12 cellular contexts compared by ENCODE assay signal in the genomic region with DNA sequence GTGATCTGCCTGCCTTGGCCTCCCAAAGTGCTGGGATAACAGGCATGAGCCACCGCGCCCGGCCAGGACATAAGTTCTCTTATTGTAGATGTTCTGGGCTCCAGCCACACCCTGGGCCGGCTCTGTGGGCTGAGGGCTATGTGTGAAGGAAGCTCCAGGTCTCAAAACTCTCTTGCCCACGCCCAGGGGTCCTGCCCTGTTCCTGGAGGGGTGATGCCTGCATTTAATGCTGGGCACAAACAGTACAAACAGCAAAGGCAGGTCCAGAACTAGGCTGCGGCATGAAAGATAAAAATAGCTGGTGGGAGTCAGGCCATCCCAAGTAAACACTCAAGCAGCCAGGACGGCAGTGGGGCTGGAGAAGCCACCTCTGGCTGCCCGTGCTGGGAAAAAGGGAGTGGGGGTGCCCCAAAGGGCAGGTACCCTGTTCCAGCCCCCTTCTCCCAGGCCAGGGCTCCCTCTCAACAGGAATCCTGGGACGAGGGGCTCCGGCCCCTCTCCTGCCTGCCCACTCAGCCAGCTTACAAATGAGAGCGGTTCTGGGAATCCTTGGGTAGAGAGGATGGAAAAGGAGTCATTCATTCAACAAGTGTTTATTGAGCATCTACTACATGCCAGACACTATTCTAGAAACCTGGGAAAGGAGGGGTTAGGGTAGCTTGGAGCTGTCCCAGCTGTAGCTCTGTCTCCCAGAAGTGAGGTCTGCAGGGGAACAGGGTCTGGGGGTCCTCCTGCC. TPM values are rescaled to one million over a fixed set of nuclear protein-coding genes. Genes with fewer than 3 reads are reported as not detected.
DNase-seq lines count a peak whose midpoint lies in the region; ATAC-seq, FAIRE-seq and TF ChIP-seq lines count a peak whose summit lies in the region.
"Had no signal": no experiment of that assay in that cellular context is flagged by ENCODE, and none has a peak within 500 bp of the region (broad histone marks: within the 10 kb centered on the region; RNA-seq: fewer than 3 reads in every experiment).

No MANE protein-coding gene starts in this region.

- TF ChIP-seq CTCF in 22Rv1 (IDR thresholded peaks at IDR 0.05) (no peak), PC-9 (conservative IDR thresholded peaks at IDR 0.05) (no peak), pancreas (IDR thresholded peaks at IDR 0.05) (no peak)

- H3K27me3 Mint-ChIP-seq in stimulated activated naive CD8-positive, alpha-beta T cell treated with anti-CD3 and anti-CD28 coated beads, Interleukin-15, amount 100 ng/mL, for 72 hours: no peaks in the 10 kb centered on the region

- no peak overlapping the region for H2AFZ ChIP-seq in PC-9

- no peak for FAIRE-seq in pancreas (lab: Jason Lieb, UNC)
- FAIRE-seq: G401.6 had no signal

- peak overlapping the region in 1 of 2 donors; percentile 21 for H3K4me3 Mint-ChIP-seq in stimulated activated naive CD8-positive, alpha-beta T cell treated with anti-CD3 and anti-CD28 coated beads, Interleukin-15, amount 100 ng/mL, for 72 hours

- H3K9me2 ChIP-seq in PC-9 (ENCODE audit: insufficient read depth): no peaks in the 10 kb centered on the region

- no peaks in the 10 kb centered on the region for H3K9me3 Mint-ChIP-seq in stimulated activated naive CD8-positive, alpha-beta T cell treated with anti-CD3 and anti-CD28 coated beads, Interleukin-15, amount 100 ng/mL, for 72 hours

- POLR2A ChIA-PET in PC-9 (lab: Charles Lee; ENCODE audit: unreplicated experiment): interaction anchor here (2.5 kb wide), 1 partner anchor 19 kb away, joined by 16 read pairs; a partner anchor contains a TSS

- peaks cover 47% of the 10 kb centered on the region for H3F3A ChIP-seq in PC-9 (ENCODE audit: insufficient read depth, low read depth)

- 0 out of 2 replicates have a peak, but pooled peaks cover 3% of the 10 kb centered on the region for H3K79me2 ChIP-seq in PC-9 (ENCODE audit: low read depth)

- intact Hi-C loops in PC-9 (cut with micrococcal nuclease; ENCODE audit: unreplicated experiment) (no loop called here), pancreas (cut with DNase I) (no loop called here)

- TSS peak; percentile 37 for BruUV-seq in PC-9 (replicated peaks; lab: Mats Ljungman, UMichigan)

- DNase-seq in PC-9 (no peak), pancreas (no peak), left lobe of liver (ENCODE audit: low spot score) (no peak)
- no peak for DNase-seq in effector memory CD4-positive, alpha-beta T cell
- DNase-seq in activated T-cell treated with anti-CD3 and anti-CD28 coated beads, Interleukin-2, amount 50 U/mL, for 1 hour: no peak
- DNase-seq in stimulated activated naive CD8-positive, alpha-beta T cell treated with anti-CD3 and anti-CD28 coated beads, Interleukin-15, amount 100 ng/mL, for 72 hours: no peak
- DNase-seq: activated effector memory CD4-positive, alpha-beta T cell treated with Interleukin-2 at 50 U/mL for 16 hours; BE2C; Kasumi-1 had no signal

- peak overlapping the region; percentile 96 for H3K27ac ChIP-seq in 22Rv1
- no peak overlapping the region for H3K27ac ChIP-seq in PC-9
- H3K27ac ChIP-seq in effector memory CD4-positive, alpha-beta T cell (ENCODE audit: insufficient read depth, low read length, poor library complexity, severe bottlenecking): peak overlapping the region; percentile 72
- peak overlapping the region in 3 of 4 donors; percentile 49 to 84 (median 77) for H3K27ac ChIP-seq in pancreas

- H3K4me3 ChIP-seq in PC-9 (no peak overlapping the region), pancreas (no peak overlapping the region)
- no peak overlapping the region for H3K4me3 ChIP-seq in effector memory CD4-positive, alpha-beta T cell (ENCODE audit: insufficient read depth, low read depth, low read length, poor library complexity, severe bottlenecking)

- H3K36me3 ChIP-seq in PC-9 (ENCODE audit: low read depth) (no peaks in the 10 kb centered on the region), pancreas (no peaks in the 10 kb centered on the region)
- peaks cover 9% of the 10 kb centered on the region for H3K36me3 ChIP-seq in effector memory CD4-positive, alpha-beta T cell (ENCODE audit: control insufficient read depth, insufficient read depth, low read length)
- H3K36me3 ChIP-seq: BE2C had no signal

- no peaks in the 10 kb centered on the region for H4K20me1 ChIP-seq in PC-9 (ENCODE audit: insufficient read depth)

- 76 to 83% methylated on average over 11 of the region's 11 CpGs for WGBS in pancreas, 2 donors

- CTCF ChIA-PET in PC-9 (lab: Charles Lee): interaction anchor here (0.6 to 0.8 kb wide), 3 partner anchors 18 to 200 kb away, joined by 3 read pairs; a partner anchor contains a TSS

- no peaks in the 10 kb centered on the region for H3K27me3 ChIP-seq in PC-9 (ENCODE audit: insufficient read depth, low read depth)
- H3K27me3 ChIP-seq in effector memory CD4-positive, alpha-beta T cell (replicated peaks; ENCODE audit: control insufficient read depth, insufficient read depth, low read length, poor library complexity, severe bottlenecking): no peaks in the 10 kb centered on the region
- H3K27me3 ChIP-seq in pancreas: no peaks in the 10 kb centered on the region

- peak overlapping the region; percentile 70; the same call in 1 of the 2 replicates for H3K4me2 ChIP-seq in PC-9

- peak overlapping the region in 1 of 2 donors; percentile 73 for H3K27ac Mint-ChIP-seq in stimulated activated naive CD8-positive, alpha-beta T cell treated with anti-CD3 and anti-CD28 coated beads, Interleukin-15, amount 100 ng/mL, for 72 hours

- H3K4me1 ChIP-seq in PC-9 (replicated peaks; ENCODE audit: insufficient read depth): peaks cover 46% of the 10 kb centered on the region
- peaks cover 54% of the 10 kb centered on the region for H3K4me1 ChIP-seq in effector memory CD4-positive, alpha-beta T cell (ENCODE audit: control insufficient read depth, insufficient read depth, low read length, poor library complexity, severe bottlenecking)
- peaks cover 6 to 29% (median 27%) of the 10 kb centered on the region in 3 donors for H3K4me1 ChIP-seq in pancreas

- no peaks in the 10 kb centered on the region for H3K9me3 ChIP-seq in PC-9 (ENCODE audit: insufficient read depth, low read depth)
- H3K9me3 ChIP-seq in effector memory CD4-positive, alpha-beta T cell (ENCODE audit: control insufficient read depth, low read length): no peaks in the 10 kb centered on the region
- no peaks in the 10 kb centered on the region for H3K9me3 ChIP-seq in pancreas
- H3K9me3 ChIP-seq: BE2C had no signal

- no peak for ATAC-seq in pancreas
- ATAC-seq in left lobe of liver: no peak
- ATAC-seq in HG03442 (IDR thresholded peaks at IDR 0.05; ENCODE audit: unreplicated experiment): no peak
- ATAC-seq in stimulated activated naive CD8-positive, alpha-beta T cell treated with anti-CD3 and anti-CD28 coated beads, Interleukin-15, amount 100 ng/mL, for 72 hours: no peak

- H3K4me1 Mint-ChIP-seq in stimulated activated naive CD8-positive, alpha-beta T cell treated with anti-CD3 and anti-CD28 coated beads, Interleukin-15, amount 100 ng/mL, for 72 hours: peaks cover 54% of the 10 kb centered on the region

RNA-seq across cellular contexts. Expression of a gene that starts 4.6 kb away (rescaled TPM):
- total RNA-seq in PC-9 (2021) (46.1 and 48.3 TPM in 2 replicates), pancreas (10 to 100 TPM in 4 of 6 donors, 1 to 10 TPM in 2; 4.2 to 58.2 (median 17.6) TPM), left lobe of liver (24.3 TPM)
- polyA plus RNA-seq in pancreas: 10 to 100 TPM; 34.1 to 35.9 TPM

RNA-seq across cellular contexts. Expression of a gene that starts 18.6 kb away (rescaled TPM):
- total RNA-seq in PC-9 (2021) (114 and 159 TPM in 2 replicates), pancreas (10 to 100 TPM; 56.0 to 83.5 (median 62.9) TPM), left lobe of liver (68.3 TPM)
- polyA plus RNA-seq in pancreas: 100 to 1,000 TPM in 1 of 2 donors, 10 to 100 TPM in 1; 95.0 to 106 TPM

RNA-seq across cellular contexts. Expression of a gene that starts 23.0 kb away (rescaled TPM):
- 21.1 and 27.1 TPM in 2 replicates for total RNA-seq in PC-9 (2021)
- 10 to 100 TPM in 3 of 6 donors, 1 to 10 TPM in 3; 8.2 to 13.1 (median 10.3) TPM for total RNA-seq in pancreas
- polyA plus RNA-seq in pancreas: 10 to 100 TPM in 1 of 2 donors, 1 to 10 TPM in 1; 9.8 to 12.5 TPM
- total RNA-seq in left lobe of liver: 9.8 TPM

RNA-seq across cellular contexts. Expression of a gene that starts 29.6 kb away (rescaled TPM):
- 94.4 and 108 TPM in 2 replicates for total RNA-seq in PC-9 (2021)
- 10 to 100 TPM in 3 of 6 donors, 1 to 10 TPM in 3; 4.7 to 23.6 (median 10.0) TPM for total RNA-seq in pancreas
- 10 to 100 TPM; 17.9 to 29.0 TPM for polyA plus RNA-seq in pancreas
- 10.8 TPM for total RNA-seq in left lobe of liver

RNA-seq across cellular contexts. Expression of a gene that starts 30.9 kb away (rescaled TPM):
- total RNA-seq in PC-9 (2021) (127 and 136 TPM in 2 replicates), pancreas (10 to 100 TPM; 40.6 to 59.9 (median 45.9) TPM), left lobe of liver (82.4 TPM)
- polyA plus RNA-seq in pancreas: 10 to 100 TPM; 95.3 to 95.8 TPM
